ENCODE assay signal across 11 cellular contexts in genomic region chr1:110508038-110508437, GRCh38. TPM values are rescaled to one million over a fixed set of nuclear protein-coding genes. Genes with fewer than 3 reads are reported as not detected.
DNase-seq lines count a peak whose midpoint lies in the region; ATAC-seq and TF ChIP-seq lines count a peak whose summit lies in the region.
"Had no signal": no experiment of that assay in that cellular context is flagged by ENCODE, and none has a peak within 500 bp of the region (broad histone marks: within the 10 kb centered on the region; RNA-seq: fewer than 3 reads in every experiment).

No MANE protein-coding gene starts in this region.

- H3K18ac ChIP-seq in neuronal stem cell (ENCODE audit: low read length), result peak overlapping the region; percentile 83

- no peaks in the 10 kb centered on the region for H3K36me3 Mint-ChIP-seq in progenitor cell of endocrine pancreas (ENCODE audit: insufficient read depth)
- H3K36me3 Mint-ChIP-seq: T-cell had no signal

- H3K36me3 ChIP-seq in neuronal stem cell (replicated peaks in 1 of 2; ENCODE audit: control insufficient read depth in 2 of 2, insufficient read depth in 2 of 2, low read length in 2 of 2), result no peaks in the 10 kb centered on the region

- peaks cover 3% of the 10 kb centered on the region for H3K4me1 Mint-ChIP-seq in progenitor cell of endocrine pancreas (ENCODE audit: low read depth)
- H3K4me1 Mint-ChIP-seq: T-cell had no signal

- H2AFZ ChIP-seq in neuronal stem cell (ENCODE audit: low read length), result no peak overlapping the region

- peak overlapping the region; percentile 55 for H3K4ac ChIP-seq in neuronal stem cell (ENCODE audit: low read length)

- H3K27me3 ChIP-seq in foreskin keratinocyte (peaks cover 3% of the 10 kb centered on the region), neuronal stem cell (ENCODE audit: control insufficient read depth in 3 of 3, insufficient read depth in 3 of 3, low read depth in 1 of 3, low read length in 3 of 3) (no peaks in the 10 kb centered on the region)

- no peak overlapping the region for H3K27ac Mint-ChIP-seq in progenitor cell of endocrine pancreas
- H3K27ac Mint-ChIP-seq: T-cell had no signal

- no peak overlapping the region for H4K91ac ChIP-seq in neuronal stem cell (ENCODE audit: low read depth, low read length, poor library complexity)

- H3K4me2 ChIP-seq in neuronal stem cell (ENCODE audit: insufficient read depth, low read length, poor library complexity, severe bottlenecking), result no peak overlapping the region

- H2BK12ac ChIP-seq in neuronal stem cell (ENCODE audit: low read length), result no peak overlapping the region

- no peaks in the 10 kb centered on the region for H3K79me1 ChIP-seq in neuronal stem cell (ENCODE audit: low read depth, low read length)

- H2BK15ac ChIP-seq in neuronal stem cell (ENCODE audit: low read length), result peak overlapping the region; percentile 39

- TF ChIP-seq CTCF in foreskin keratinocyte (conservative IDR thresholded peaks at IDR 0.05) (no peak), progenitor cell of endocrine pancreas (IDR thresholded peaks at IDR 0.05; ENCODE audit: unreplicated experiment) (no peak)

- no CpG with 5 or more reads among the region's 6 CpGs for WGBS in neuronal stem cell (ENCODE audit: extremely low coverage in 2 of 2, insufficient read length in 2 of 2, insufficient replicate concordance in 1 of 2), 2 donors

- peaks cover 29% of the 10 kb centered on the region for H3K27me3 Mint-ChIP-seq in progenitor cell of endocrine pancreas

- H2BK5ac ChIP-seq in neuronal stem cell (ENCODE audit: low read length), result no peak overlapping the region

- no peak overlapping the region for H3K4me3 ChIP-seq in neuronal stem cell (ENCODE audit: low read length in 2 of 2)

- H3K27ac ChIP-seq in foreskin keratinocyte, result no peak overlapping the region
- no peak overlapping the region for H3K27ac ChIP-seq in neuronal stem cell (replicated peaks; ENCODE audit: low read length)

- H2BK120ac ChIP-seq in neuronal stem cell (ENCODE audit: low read depth, low read length), result peak overlapping the region; percentile 54

- H4K8ac ChIP-seq in neuronal stem cell (ENCODE audit: low read depth, low read length), result no peak overlapping the region

- ATAC-seq in foreskin keratinocyte (peak; percentile 66), HG03135 (IDR thresholded peaks at IDR 0.05; ENCODE audit: unreplicated experiment) (no peak), HG03460 (IDR thresholded peaks at IDR 0.05; ENCODE audit: unreplicated experiment) (no peak), GM19452 (IDR thresholded peaks at IDR 0.05; ENCODE audit: unreplicated experiment) (no peak)
- ATAC-seq: T-cell had no signal

- H3K4me3 Mint-ChIP-seq in progenitor cell of endocrine pancreas (ENCODE audit: low read depth), result no peak overlapping the region
- H3K4me3 Mint-ChIP-seq: T-cell had no signal

- no peak overlapping the region for H3K9ac ChIP-seq in neuronal stem cell (ENCODE audit: low read depth, low read length, poor library complexity)

- H3K23ac ChIP-seq in neuronal stem cell (ENCODE audit: low read depth, low read length, poor library complexity), result no peak overlapping the region

- no peak overlapping the region for H3K14ac ChIP-seq in neuronal stem cell (ENCODE audit: low read length)

- peak overlapping the region; percentile 89 for H2AK5ac ChIP-seq in neuronal stem cell (ENCODE audit: low read depth, low read length)

- H3K4me1 ChIP-seq in foreskin keratinocyte (no peaks in the 10 kb centered on the region), neuronal stem cell (ENCODE audit: control insufficient read depth in 2 of 2, insufficient read depth in 1 of 2, low read depth in 1 of 2, low read length in 2 of 2) (peaks cover 0 to 16% of the 10 kb centered on the region in 2 donors)

- no peaks in the 10 kb centered on the region for H3K9me3 ChIP-seq in neuronal stem cell (replicated peaks in 1 of 2; ENCODE audit: control insufficient read depth in 2 of 2, insufficient read depth in 1 of 2, low read depth in 1 of 2, low read length in 2 of 2)

- DNase-seq in CD1c-positive myeloid dendritic cell (ENCODE audit: extremely low spot score), result peak; percentile 80
- DNase-seq in HT1080 (ENCODE audit: low read depth), result peak; percentile 17
- peak in 1 of 2 donors; percentile 9 for DNase-seq in foreskin keratinocyte
- no peak for DNase-seq in neuronal stem cell (ENCODE audit: low spot score)
- no peak for DNase-seq in progenitor cell of endocrine pancreas (ENCODE audit: low spot score, unreplicated experiment)
- DNase-seq: C1 segment of cervical spinal cord, HCEC 1CT had no signal

- H3K9me3 Mint-ChIP-seq in progenitor cell of endocrine pancreas (ENCODE audit: low read depth), result no peaks in the 10 kb centered on the region
- H3K9me3 Mint-ChIP-seq: T-cell had no signal

RNA-seq across cellular contexts. Expression of gene KCNA10, which starts 10.9 kb away (rescaled TPM):
- total RNA-seq in HT1080 (2014; rRNA removed; shearing (Covaris generic)), result not detected in 2 replicates
- polyA plus RNA-seq in HT1080 (2015; cell fraction: cytosol; rRNA removed), result 0.03 TPM in 2 replicates
- not detected in 2 replicates for polyA plus RNA-seq in HT1080 (2015; cell fraction: nucleus; rRNA removed)
- not detected in 2 replicates for total RNA-seq in foreskin keratinocyte
- polyA plus RNA-seq in foreskin keratinocyte, result not detected in 2 replicates
- not detected for polyA plus RNA-seq in neuronal stem cell (2013, experiment 1 of 2)
- not detected for polyA plus RNA-seq in neuronal stem cell (2013, experiment 2 of 2)
- total RNA-seq in progenitor cell of endocrine pancreas, result not detected in 2 replicates
- total RNA-seq: T-cell had no signal

RNA-seq across cellular contexts. Expression of gene PROK1, which starts 57.1 kb away (rescaled TPM):
- total RNA-seq in HT1080 (2014; rRNA removed; shearing (Covaris generic)), result not detected in 2 replicates
- polyA plus RNA-seq in HT1080 (2015; cell fraction: cytosol; rRNA removed), result not detected in 2 replicates
- not detected in 2 replicates for polyA plus RNA-seq in HT1080 (2015; cell fraction: nucleus; rRNA removed)
- total RNA-seq in foreskin keratinocyte, result not detected in 2 replicates
- polyA plus RNA-seq in foreskin keratinocyte, result not detected in 2 replicates
- 0.21 TPM for polyA plus RNA-seq in neuronal stem cell (2013, experiment 1 of 2)
- polyA plus RNA-seq in neuronal stem cell (2013, experiment 2 of 2), result 0.07 TPM
- not detected in 2 replicates for total RNA-seq in progenitor cell of endocrine pancreas

Comparison
In these comparisons a context has a peak if more than half of its experiments do, and no peak if none do; other contexts are left out.
1. DNase-seq: peak in CD1c-positive myeloid dendritic cell (single experiment) and HT1080 (single experiment); none in neuronal stem cell (single experiment) and progenitor cell of endocrine pancreas (single experiment).